In the genomic region with DNA sequence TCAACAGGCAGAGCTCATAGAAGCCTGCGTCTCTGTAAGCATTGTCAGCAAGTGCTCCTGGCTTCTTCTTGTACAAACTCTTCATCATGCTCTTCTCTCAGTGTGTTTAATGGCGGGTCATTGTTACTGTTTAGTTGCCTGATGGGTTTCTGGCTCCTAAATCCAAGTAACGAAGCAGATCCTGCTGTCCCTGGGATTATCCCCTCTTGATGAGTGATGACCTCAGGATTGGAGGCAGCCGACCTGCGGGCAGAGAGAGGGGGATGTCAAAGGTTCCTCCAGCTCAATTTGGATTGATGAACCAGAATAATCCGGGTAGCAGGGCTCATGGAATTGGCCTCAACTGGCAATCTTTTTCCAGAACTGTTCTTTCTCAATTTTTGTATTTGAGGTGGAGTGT, we compare ENCODE assay signal across 25 cellular contexts.
"Had no signal": no experiment of that assay in that cellular context is flagged by ENCODE, and none has a peak within 500 bp of the region (broad histone marks: within the 10 kb centered on the region; RNA-seq: fewer than 3 reads in every experiment).

No MANE protein-coding gene starts in this region.

- DNase-seq: colonic mucosa; cortex of kidney; dermis blood vessel endothelial cell; dorsolateral prefrontal cortex; effector CD4-positive, alpha-beta T cell; effector CD8-positive, alpha-beta T cell; effector memory CD4-positive, alpha-beta T cell; effector memory CD8-positive, alpha-beta T cell; endodermal cell; erythroblast; esophagus squamous epithelium; foreskin fibroblast; foreskin keratinocyte; foreskin melanocyte; gastrocnemius medialis; glutamatergic neuron; head of caudate nucleus; heart left ventricle; heart right ventricle had no signal

- H3K36me3 ChIP-seq: colonic mucosa, esophagus muscularis mucosa, esophagus squamous epithelium, gastrocnemius medialis, gastroesophageal sphincter, heart left ventricle, heart right ventricle had no signal

- H3K27ac Mint-ChIP-seq: dendritic cell treated with granulocyte-macrophage colony-stimulating factor and Interleukin-4, amounts not matched to agents 40 ng/mL and 50 ng/mL, for 4 days; effector memory CD8-positive, alpha-beta T cell; endodermal cell had no signal

- H3K9me3 ChIP-seq: colonic mucosa, esophagus muscularis mucosa, esophagus squamous epithelium, gastrocnemius medialis, gastroesophageal sphincter, heart left ventricle, heart right ventricle had no signal

- H3K27me3 Mint-ChIP-seq: dendritic cell treated with granulocyte-macrophage colony-stimulating factor and Interleukin-4, amounts not matched to agents 40 ng/mL and 50 ng/mL, for 4 days had no signal

- ATAC-seq: effector memory CD8-positive, alpha-beta T cell; esophagus mucosa; foreskin keratinocyte; gastrocnemius medialis; gastroesophageal sphincter; heart left ventricle; heart right ventricle had no signal

- H3K4me1 ChIP-seq: colonic mucosa, esophagus muscularis mucosa, esophagus squamous epithelium, foreskin keratinocyte, gastrocnemius medialis, gastroesophageal sphincter, heart left ventricle, heart right ventricle had no signal

- H3K27me3 ChIP-seq: colonic mucosa, dorsolateral prefrontal cortex, esophagus squamous epithelium, foreskin keratinocyte, gastrocnemius medialis, gastroesophageal sphincter had no signal

- H3K9me3 Mint-ChIP-seq: dendritic cell treated with granulocyte-macrophage colony-stimulating factor and Interleukin-4, amounts not matched to agents 40 ng/mL and 50 ng/mL, for 4 days; effector memory CD8-positive, alpha-beta T cell; endodermal cell had no signal

- H3K4me3 Mint-ChIP-seq: dendritic cell treated with granulocyte-macrophage colony-stimulating factor and Interleukin-4, amounts not matched to agents 40 ng/mL and 50 ng/mL, for 4 days; effector memory CD8-positive, alpha-beta T cell; endodermal cell had no signal

- H3K27ac ChIP-seq: colonic mucosa, coronary artery, dorsolateral prefrontal cortex, epithelial cell of prostate, esophagus muscularis mucosa, esophagus squamous epithelium, foreskin keratinocyte, gastrocnemius medialis, gastroesophageal sphincter, heart left ventricle, heart right ventricle had no signal

- H3K4me3 ChIP-seq: colonic mucosa, coronary artery, dorsolateral prefrontal cortex, esophagus muscularis mucosa, esophagus squamous epithelium, gastrocnemius medialis, gastroesophageal sphincter, heart left ventricle, heart right ventricle had no signal
